In the genomic region with DNA sequence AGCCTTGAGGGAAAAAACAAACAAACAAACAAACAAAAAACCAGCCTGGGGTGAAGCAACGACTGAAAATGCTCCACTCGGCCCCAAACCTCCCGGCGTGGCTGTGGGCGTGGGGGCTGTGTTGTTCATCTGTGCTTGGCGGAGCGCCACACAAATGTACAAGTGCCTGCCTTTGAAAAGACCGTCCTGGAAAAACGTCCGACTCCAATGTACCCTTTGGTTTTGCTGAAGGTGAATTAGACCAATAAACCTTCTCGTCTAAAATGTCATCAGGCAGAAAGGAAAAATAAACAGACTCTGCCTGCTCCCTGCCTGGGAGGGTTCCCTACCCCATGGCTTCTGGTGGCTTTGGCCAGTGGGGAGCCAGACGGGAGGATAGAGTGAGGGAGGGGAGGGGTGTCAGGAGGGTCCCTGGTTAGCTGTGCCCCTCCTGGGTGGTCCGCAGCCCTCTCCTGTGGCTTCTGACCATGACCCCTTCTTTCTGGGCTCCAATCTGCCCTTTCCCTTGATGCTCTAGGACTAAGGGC, we compare ENCODE assay signal across 12 cellular contexts.
"Had no signal": no experiment of that assay in that cellular context is flagged by ENCODE, and none has a peak within 500 bp of the region (broad histone marks: within the 10 kb centered on the region; RNA-seq: fewer than 3 reads in every experiment).

No MANE protein-coding gene starts in this region.

- H3K36me3 ChIP-seq: neutrophil had no signal

- H3K9me3 ChIP-seq: neutrophil had no signal

- H3K27me3 ChIP-seq: neutrophil had no signal

- ATAC-seq: effector memory CD8-positive, alpha-beta T cell; naive thymus-derived CD4-positive, alpha-beta T cell; stimulated activated effector memory CD8-positive, alpha-beta T cell treated with anti-CD3 and anti-CD28 coated beads, Interleukin-12 subunit alpha, Interleukin-12 subunit beta, amount 100 ng/mL, for 72 hours had no signal

- H3K27ac ChIP-seq: epithelial cell of prostate, neutrophil had no signal

- DNase-seq: activated B cell treated with CpG ODN at 0.5 μM for 24 hours; activated CD4-positive, alpha-beta T cell treated with anti-CD3 and anti-CD28 coated beads, Interleukin-2, amount 10 ng/mL, durations not matched to agents 24 days and 14 days; activated CD8-positive, alpha-beta memory T cell treated with anti-CD3 and anti-CD28 coated beads for 24 hours; activated naive CD8-positive, alpha-beta T cell treated with anti-CD3 and anti-CD28 coated beads for 36 hours; effector memory CD8-positive, alpha-beta T cell; foreskin melanocyte; head of caudate nucleus; naive thymus-derived CD4-positive, alpha-beta T cell; retina had no signal
